8 cellular contexts compared by ENCODE assay signal in genomic region chr1:26278835-26279597, GRCh38. TPM values are rescaled to one million over a fixed set of nuclear protein-coding genes. Genes with fewer than 3 reads are reported as not detected.
DNase-seq lines count a peak whose midpoint lies in the region; ATAC-seq and TF ChIP-seq lines count a peak whose summit lies in the region.

No MANE protein-coding gene starts in this region.

- no peaks in the 10 kb centered on the region for H3K9me2 ChIP-seq in MM.1S (replicated peaks; ENCODE audit: insufficient read depth, low read length)

- ATAC-seq in activated T-cell treated with anti-CD3 and anti-CD28 coated beads, Interleukin-2, amount 50 U/mL, for 4 hours, result peak; percentile 9 to 14
- ATAC-seq in foreskin keratinocyte (peak; percentile 6), omental fat pad (ENCODE audit: low FRiP score) (no peak)

- H3K4me3 ChIP-seq in MM.1S (ENCODE audit: low read length), result peak overlapping the region; percentile 86

- H3K36me3 ChIP-seq in MM.1S (replicated peaks; ENCODE audit: insufficient read depth, low read length), result peaks cover 14% of the 10 kb centered on the region

- no peaks in the 10 kb centered on the region for H3K27me3 Mint-ChIP-seq in activated T-cell treated with anti-CD3 and anti-CD28 coated beads, Interleukin-2, amount 50 U/mL, for 4 hours (ENCODE audit: low read depth)

- DNase-seq in EH (ENCODE audit: low read depth), result peak; percentile 87
- no peak for DNase-seq in MM.1S
- DNase-seq in activated T-cell treated with anti-CD3 and anti-CD28 coated beads, Interleukin-2, amount 50 U/mL, for 4 hours, result no peak
- peak; percentile 46 to 72 for DNase-seq in foreskin keratinocyte
- DNase-seq in pons (ENCODE audit: low spot score), result peak; percentile 74
- no peak for DNase-seq in activated gamma-delta T cell treated with Interleukin-2 at 50 U/mL for 16 hours
- DNase-seq in DMS153 treated with DMSO at 0.1 percent for 48 hours (lab: John Stamatoyannopoulos, UW; ENCODE audit: unreplicated experiment), result no peak
- DNase-seq in omental fat pad (ENCODE audit: low spot score), result no peak

- H3K27ac ChIP-seq in MM.1S (ENCODE audit: low read length) (peak overlapping the region; percentile 48; the same call in 1 of the 2 replicates), foreskin keratinocyte (peak overlapping the region; percentile 98)

- peak overlapping the region; percentile 88 for H3K4me3 Mint-ChIP-seq in activated T-cell treated with anti-CD3 and anti-CD28 coated beads, Interleukin-2, amount 50 U/mL, for 4 hours

- TF ChIP-seq CTCF in MM.1S (IDR thresholded peaks at IDR 0.05; ENCODE audit: low read length) (no peak), foreskin keratinocyte (conservative IDR thresholded peaks at IDR 0.05) (no peak), omental fat pad (IDR thresholded peaks at IDR 0.05) (no peak)

- H3K4me1 Mint-ChIP-seq in activated T-cell treated with anti-CD3 and anti-CD28 coated beads, Interleukin-2, amount 50 U/mL, for 4 hours (ENCODE audit: low read depth), result peaks cover 83% of the 10 kb centered on the region

- no peaks in the 10 kb centered on the region for H3K9me3 Mint-ChIP-seq in activated T-cell treated with anti-CD3 and anti-CD28 coated beads, Interleukin-2, amount 50 U/mL, for 4 hours

- peaks cover 25% of the 10 kb centered on the region for H3K79me2 ChIP-seq in MM.1S (ENCODE audit: low read length)

- H3K36me3 Mint-ChIP-seq in activated T-cell treated with anti-CD3 and anti-CD28 coated beads, Interleukin-2, amount 50 U/mL, for 4 hours (ENCODE audit: insufficient read depth), result peaks cover 38% of the 10 kb centered on the region

- H4K20me1 ChIP-seq in MM.1S (ENCODE audit: insufficient read depth, low read length), result no peaks in the 10 kb centered on the region

- H3K4me1 ChIP-seq in MM.1S (ENCODE audit: low read length), result peaks cover 16% of the 10 kb centered on the region
- H3K4me1 ChIP-seq in foreskin keratinocyte, result peaks cover 42% of the 10 kb centered on the region

- peaks cover 23% of the 10 kb centered on the region for H3F3A ChIP-seq in MM.1S (ENCODE audit: insufficient read depth, low read length)

- H3K9ac ChIP-seq in MM.1S (ENCODE audit: low read length), result peak overlapping the region; percentile 79

- H3K27me3 ChIP-seq in MM.1S (replicated peaks; ENCODE audit: insufficient read depth, low read length), result no peaks in the 10 kb centered on the region
- no peaks in the 10 kb centered on the region for H3K27me3 ChIP-seq in foreskin keratinocyte

- H3K4me2 ChIP-seq in MM.1S (ENCODE audit: low read depth, low read length), result peak overlapping the region; percentile 95

- no peaks in the 10 kb centered on the region for H3K9me3 ChIP-seq in MM.1S (replicated peaks; ENCODE audit: insufficient read depth, low read length)

- H2AFZ ChIP-seq in MM.1S (ENCODE audit: low read length), result peak overlapping the region; percentile 66

RNA-seq across cellular contexts. Expression of gene SH3BGRL3, which starts 0.9 kb away (rescaled TPM):
- total RNA-seq in activated T-cell treated with anti-CD3 and anti-CD28 coated beads, Interleukin-2, amount 50 U/mL, for 4 hours, result 100 to 1,000 TPM; 324 to 352 (median 326) TPM
- 194 and 196 TPM in 2 replicates for total RNA-seq in foreskin keratinocyte
- polyA plus RNA-seq in foreskin keratinocyte, result 543 and 549 TPM in 2 replicates
- 100 to 1,000 TPM in 1 of 4 donors, 10 to 100 TPM in 3; 42.4 to 124 (median 82.4) TPM for total RNA-seq in omental fat pad

RNA-seq across cellular contexts. Expression of gene UBXN11, which starts 27.4 kb away (rescaled TPM):
- 10 to 100 TPM; 17.4 to 21.1 (median 19.9) TPM for total RNA-seq in activated T-cell treated with anti-CD3 and anti-CD28 coated beads, Interleukin-2, amount 50 U/mL, for 4 hours
- total RNA-seq in foreskin keratinocyte, result 5.6 and 9.9 TPM in 2 replicates
- 12.4 and 13.3 TPM in 2 replicates for polyA plus RNA-seq in foreskin keratinocyte
- total RNA-seq in omental fat pad, result 10 to 100 TPM; 12.2 to 23.8 (median 17.7) TPM

RNA-seq across cellular contexts. Expression of gene CD52, which starts 38.7 kb away (rescaled TPM):
- 10 to 100 TPM; 82.3 to 99.4 (median 93.8) TPM for total RNA-seq in activated T-cell treated with anti-CD3 and anti-CD28 coated beads, Interleukin-2, amount 50 U/mL, for 4 hours
- total RNA-seq in foreskin keratinocyte (0.25 TPM in 1 of 2 replicates, not detected in the other), omental fat pad (100 to 1,000 TPM in 1 of 4 donors, 10 to 100 TPM in 1, 1 to 10 TPM in 1, not detected in 1; 4.3 to 227 (median 13.2) TPM)
- 0.18 and 0.36 TPM in 2 replicates for polyA plus RNA-seq in foreskin keratinocyte

RNA-seq across cellular contexts. Expression of gene CEP85, which starts 45.0 kb away (rescaled TPM):
- 10 to 100 TPM; 25.5 to 28.7 (median 25.7) TPM for total RNA-seq in activated T-cell treated with anti-CD3 and anti-CD28 coated beads, Interleukin-2, amount 50 U/mL, for 4 hours
- total RNA-seq in foreskin keratinocyte (18.9 and 22.2 TPM in 2 replicates), omental fat pad (1 to 10 TPM; 4.3 to 6.1 (median 5.3) TPM)
- polyA plus RNA-seq in foreskin keratinocyte, result 9.7 and 12.0 TPM in 2 replicates

Comparison
In these comparisons a context has a peak if more than half of its experiments do, and no peak if none do; other contexts are left out.
1. DNase-seq: peak in EH (single experiment), foreskin keratinocyte (2 of 2) and pons (single experiment); none in MM.1S (single experiment), activated T-cell treated with anti-CD3 and anti-CD28 coated beads, Interleukin-2, amount 50 U/mL, for 4 hours (single experiment), activated gamma-delta T cell treated with Interleukin-2 at 50 U/mL for 16 hours (single experiment), DMS153 treated with DMSO at 0.1 percent for 48 hours (single experiment) and omental fat pad (single experiment).